8 cellular contexts compared by ENCODE assay signal in genomic region chr19:21202865-21203494, GRCh38.
DNase-seq lines count a peak whose midpoint lies in the region; ATAC-seq and TF ChIP-seq lines count a peak whose summit lies in the region.

No MANE protein-coding gene starts in this region.

- TF ChIP-seq CTCF in LNCaP clone FGC (IDR thresholded peaks at IDR 0.05; ENCODE audit: control insufficient read depth, extremely low read depth, insufficient read depth) (peak; percentile 87), WI38 (IDR thresholded peaks at IDR 0.05; ENCODE audit: low read depth, low read length) (peak; percentile 70)

- DNase-seq in NCI-H510A treated with DMSO at 0.1 percent for 48 hours (lab: John Stamatoyannopoulos, UW) (peak; percentile 1), NCI-H510A (lab: John Stamatoyannopoulos, UW) (no peak), LNCaP clone FGC (ENCODE audit: low read depth) (peak; percentile 38), Right ventricle myocardium superior (no peak), renal cortical epithelial cell (ENCODE audit: low read depth) (peak; percentile 2), foreskin melanocyte (no peak)
- no peak for DNase-seq in activated effector memory CD4-positive, alpha-beta T cell treated with Interleukin-2 at 50 U/mL for 16 hours

- peak; percentile 62 for ATAC-seq in Right ventricle myocardium superior (ENCODE audit: poor library complexity)

- intact Hi-C loops in Right ventricle myocardium superior (cut with DNase I), result loop anchor here (10.0 kb wide), 2 partner anchors 282 to 492 kb away; no protein-coding TSS in a partner anchor

- no peak overlapping the region for H3K4me3 ChIP-seq in LNCaP clone FGC (ENCODE audit: low read depth, low read length)
- no peak overlapping the region for H3K4me3 ChIP-seq in WI38 (ENCODE audit: low read depth, low read length)

Comparison
In these comparisons a context has a peak if more than half of its experiments do, and no peak if none do; other contexts are left out.
1. DNase-seq: peak in NCI-H510A treated with DMSO at 0.1 percent for 48 hours (single experiment), LNCaP clone FGC (single experiment) and renal cortical epithelial cell (single experiment); none in NCI-H510A (single experiment), Right ventricle myocardium superior (single experiment), activated effector memory CD4-positive, alpha-beta T cell treated with Interleukin-2 at 50 U/mL for 16 hours (single experiment) and foreskin melanocyte (single experiment).